Comparison of ENCODE assay signal across 8 cellular contexts in the genomic region with DNA sequence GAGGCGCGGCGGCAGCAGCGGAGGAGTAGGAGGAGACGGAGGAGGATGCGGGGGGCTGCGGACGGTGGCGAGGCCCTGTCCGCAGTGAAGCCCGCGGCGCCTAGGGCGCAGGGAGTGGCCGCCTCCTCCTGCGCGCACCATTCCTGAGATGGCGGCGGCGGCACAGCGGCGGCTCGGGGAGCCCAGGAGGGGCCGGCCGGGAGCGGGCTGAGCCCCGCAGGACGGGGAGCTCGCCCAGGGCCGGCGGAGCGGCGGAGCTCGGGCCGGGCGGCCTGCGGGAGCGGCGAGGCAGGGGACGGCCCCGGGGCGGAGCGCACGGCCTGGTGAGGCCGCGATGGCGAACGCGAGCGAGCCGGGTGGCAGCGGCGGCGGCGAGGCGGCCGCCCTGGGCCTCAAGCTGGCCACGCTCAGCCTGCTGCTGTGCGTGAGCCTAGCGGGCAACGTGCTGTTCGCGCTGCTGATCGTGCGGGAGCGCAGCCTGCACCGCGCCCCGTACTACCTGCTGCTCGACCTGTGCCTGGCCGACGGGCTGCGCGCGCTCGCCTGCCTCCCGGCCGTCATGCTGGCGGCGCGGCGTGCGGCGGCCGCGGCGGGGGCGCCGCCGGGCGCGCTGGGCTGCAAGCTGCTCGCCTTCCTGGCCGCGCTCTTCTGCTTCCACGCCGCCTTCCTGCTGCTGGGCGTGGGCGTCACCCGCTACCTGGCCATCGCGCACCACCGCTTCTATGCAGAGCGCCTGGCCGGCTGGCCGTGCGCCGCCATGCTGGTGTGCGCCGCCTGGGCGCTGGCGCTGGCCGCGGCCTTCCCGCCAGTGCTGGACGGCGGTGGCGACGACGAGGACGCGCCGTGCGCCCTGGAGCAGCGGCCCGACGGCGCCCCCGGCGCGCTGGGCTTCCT. TPM values are rescaled to one million over a fixed set of nuclear protein-coding genes. Genes with fewer than 3 reads are reported as not detected.
DNase-seq lines count a peak whose midpoint lies in the region; ATAC-seq and TF ChIP-seq lines count a peak whose summit lies in the region.

Gene GPR27 (plus strand): TSS at position 140 of the 894 bp plus-strand sequence. CDS start 195 bp downstream, at position 335.

- peak within 1 kb of the TSS in 5 of 8 donors; percentile 6 to 88 (median 78) for H3K27ac ChIP-seq in spleen

- in situ Hi-C loops in T47D (cut with HindIII; ENCODE audit: low pct_unique_long_range_greater_than_20kb, low sequenced_read_pairs), result no loop called here

- H3K9me3 ChIP-seq in spleen, result no peaks in the 10 kb centered on the region

- peaks cover 0 to 72% (median 26%) of the 10 kb centered on the region in 7 donors for H3K27me3 ChIP-seq in spleen (replicated peaks in 1 of 7)

- peaks cover 0 to 30% (median 7%) of the 10 kb centered on the region in 6 donors for H3K4me1 ChIP-seq in spleen

- peak within 1 kb of the TSS; percentile 16 to 79 (median 52) for H3K4me3 ChIP-seq in spleen

- peak; percentile 70 for DNase-seq in COLO668 (lab: John Stamatoyannopoulos, UW; ENCODE audit: unreplicated experiment)
- peak; percentile 17 for DNase-seq in NCI-H1092 (lab: John Stamatoyannopoulos, UW)
- DNase-seq in T47D (ENCODE audit: low read depth in 1 of 2, low spot score in 1 of 2), result peak; percentile 46 to 52
- DNase-seq in iPS-NIHi7 (ENCODE audit: extremely low spot score), result peak; percentile 49
- peak; percentile 84 for DNase-seq in spleen
- no peak for DNase-seq in NCI-H128 (lab: John Stamatoyannopoulos, UW; ENCODE audit: unreplicated experiment)
- no peak for DNase-seq in HUDEP-2 (lab: John Stamatoyannopoulos, UW; ENCODE audit: unreplicated experiment in 76 of 76)

- no peak for TF ChIP-seq CTCF in spleen (IDR thresholded peaks at IDR 0.05 in 8 of 11, conservative IDR thresholded peaks at IDR 0.05 in 3 of 11)

- intact Hi-C loops in spleen (cut with DNase I; ENCODE audit: low total_unique reads), result no loop called here

- ATAC-seq in HG02840 (IDR thresholded peaks at IDR 0.05; ENCODE audit: low FRiP score, unreplicated experiment), result no peak

- no peaks in the 10 kb centered on the region for H3K36me3 ChIP-seq in spleen

- no peak for TF ChIP-seq POLR2A in spleen (IDR thresholded peaks at IDR 0.05)

- WGBS in spleen, 5 donors, result 0 to 2% (median 1%) methylated on average over 3 to 131 of the region's 131 CpGs

RNA-seq across cellular contexts. Expression of gene GPR27, which starts in this region (rescaled TPM):
- 10 to 100 TPM in 3 of 7 donors, 1 to 10 TPM in 4; 4.6 to 15.3 (median 7.3) TPM for total RNA-seq in spleen
- 1 to 10 TPM in 1 of 3 donors, under 1 TPM in 2; 0.37 to 1.6 (median 0.71) TPM for polyA plus RNA-seq in spleen

Comparison
In these comparisons a context has a peak if more than half of its experiments do, and no peak if none do; other contexts are left out.
1. DNase-seq: peak in COLO668 (single experiment), NCI-H1092 (single experiment), T47D (2 of 2), iPS-NIHi7 (single experiment) and spleen (single experiment); none in NCI-H128 (single experiment) and HUDEP-2 (0 of 76).